9 cellular contexts compared by ENCODE assay signal in genomic region chr11:62879554-62879953, GRCh38. TPM values are rescaled to one million over a fixed set of nuclear protein-coding genes. Genes with fewer than 3 reads are reported as not detected.
DNase-seq lines count a peak whose midpoint lies in the region; ATAC-seq and TF ChIP-seq lines count a peak whose summit lies in the region.
"Had no signal": no experiment of that assay in that cellular context is flagged by ENCODE, and none has a peak within 500 bp of the region (broad histone marks: within the 10 kb centered on the region; RNA-seq: fewer than 3 reads in every experiment).

No MANE protein-coding gene starts in this region.

- H3K18ac ChIP-seq in H9 (ENCODE audit: insufficient read length, low read depth, low read length), result no peak overlapping the region

- no peaks in the 10 kb centered on the region for H3K9me3 ChIP-seq in H9 (ENCODE audit: control insufficient read depth, low read depth, low read length)
- no peaks in the 10 kb centered on the region for H3K9me3 ChIP-seq in gastrocnemius medialis

- CTCF ChIA-PET in activated CD4-positive, alpha-beta memory T cell treated with anti-CD3 and anti-CD28 coated beads, Interleukin-2, amount 10 ng/mL, durations not matched to agents 7 days and 5 days (lab: Charles Lee), result interaction anchor here (0.6 to 4.6 kb wide), 5 partner anchors 16 to 401 kb away, joined by 3 to 44 read pairs (median 15); partner anchors contain the start of gene TMEM179B

- H4K8ac ChIP-seq in H9 (replicated peaks; ENCODE audit: insufficient read length, low read depth, low read length), result no peak overlapping the region

- POLR2A ChIA-PET in activated CD4-positive, alpha-beta memory T cell treated with anti-CD3 and anti-CD28 coated beads, Interleukin-2, amount 10 ng/mL, durations not matched to agents 7 days and 5 days (lab: Charles Lee), result interaction anchor here (1.0 to 11.2 kb wide), 8 partner anchors 15 to 215 kb away, joined by 3 to 234 read pairs (median 10); partner anchors contain the start of genes C11orf98, HNRNPUL2, POLR2G and TTC9C

- H3K27ac Mint-ChIP-seq in H9, result peak overlapping the region; percentile 94 to 100 (median 98); a peak in 6 of 7 replicates
- peak overlapping the region; percentile 100 for H3K27ac Mint-ChIP-seq in activated CD4-positive, alpha-beta memory T cell treated with anti-CD3 and anti-CD28 coated beads, Interleukin-2, amount 10 ng/mL, durations not matched to agents 7 days and 5 days

- no peak overlapping the region for H3T11ph ChIP-seq in H9 (ENCODE audit: low read length)

- H3K4me3 ChIP-seq in foreskin fibroblast (ENCODE audit: low read depth in 1 of 2, low read length in 2 of 2) (peak overlapping the region; percentile 68 to 79), gastrocnemius medialis (peak overlapping the region; percentile 78 to 99 (median 97))

- peaks cover 3 to 23% of the 10 kb centered on the region in 2 donors for H3K36me3 ChIP-seq in gastrocnemius medialis

- H3K4me1 Mint-ChIP-seq in H9, result peaks cover 37 to 49% of the 10 kb centered on the region in 2 experiments
- H3K4me1 Mint-ChIP-seq in activated CD4-positive, alpha-beta memory T cell treated with anti-CD3 and anti-CD28 coated beads, Interleukin-2, amount 10 ng/mL, durations not matched to agents 7 days and 5 days, result peaks cover 41% of the 10 kb centered on the region

- H3K4ac ChIP-seq in H9 (ENCODE audit: low read depth, low read length), result no peak overlapping the region

- in situ Hi-C loops in gastrocnemius medialis (cut with MboI; ENCODE audit: low sequenced_read_pairs in 4 of 4), result loop anchor here in 1 of 4 donors (25.0 kb wide), 1 partner anchor 767 kb away; the partner anchor contains the start of gene INCENP

- H3K9ac ChIP-seq in H9 (ENCODE audit: extremely low read depth, insufficient read length, low read length), result no peak overlapping the region

- no peaks in the 10 kb centered on the region for H4K20me1 ChIP-seq in H9 (ENCODE audit: control insufficient read depth, insufficient read depth, insufficient read length)

- H2BK15ac ChIP-seq in H9 (ENCODE audit: low read depth, low read length), result no peak overlapping the region

- H3K56ac ChIP-seq in H9 (ENCODE audit: insufficient read length, low read depth, low read length), result no peak overlapping the region

- no peaks in the 10 kb centered on the region for H3K27me3 ChIP-seq in H9 (ENCODE audit: insufficient read depth, low read length)
- no peaks in the 10 kb centered on the region for H3K27me3 ChIP-seq in gastrocnemius medialis

- peaks cover 56 to 86% (median 73%) of the 10 kb centered on the region in 3 experiments for H3K36me3 Mint-ChIP-seq in H9 (ENCODE audit: insufficient read depth in 1 of 3, low read depth in 3 of 3)
- H3K36me3 Mint-ChIP-seq in activated CD4-positive, alpha-beta memory T cell treated with anti-CD3 and anti-CD28 coated beads, Interleukin-2, amount 10 ng/mL, durations not matched to agents 7 days and 5 days (ENCODE audit: low read depth), result peaks cover 46% of the 10 kb centered on the region

- peaks cover 5% of the 10 kb centered on the region for H3K27me3 Mint-ChIP-seq in H9 (ENCODE audit: low read depth)
- H3K27me3 Mint-ChIP-seq in activated CD4-positive, alpha-beta memory T cell treated with anti-CD3 and anti-CD28 coated beads, Interleukin-2, amount 10 ng/mL, durations not matched to agents 7 days and 5 days, result no peaks in the 10 kb centered on the region

- peak overlapping the region; percentile 99 to 100 for H3K4me3 Mint-ChIP-seq in H9
- H3K4me3 Mint-ChIP-seq in activated CD4-positive, alpha-beta memory T cell treated with anti-CD3 and anti-CD28 coated beads, Interleukin-2, amount 10 ng/mL, durations not matched to agents 7 days and 5 days, result peak overlapping the region; percentile 99

- no peak overlapping the region for H2BK20ac ChIP-seq in H9 (ENCODE audit: low read depth, low read length, poor library complexity, severe bottlenecking)

- peaks cover 15% of the 10 kb centered on the region for H3K23me2 ChIP-seq in H9 (ENCODE audit: insufficient read length, low read depth, low read length, poor library complexity, severe bottlenecking)

- no peak for TF ChIP-seq POLR2A in gastrocnemius medialis (IDR thresholded peaks at IDR 0.05)

- H2AFZ ChIP-seq in H9 (ENCODE audit: low read length), result no peak overlapping the region

- ATAC-seq in gastrocnemius medialis, result peak in 1 of 2 donors; percentile 18
- no peak for ATAC-seq in left colon
- ATAC-seq in GM21360 (IDR thresholded peaks at IDR 0.05; ENCODE audit: unreplicated experiment), result no peak
- no peak for ATAC-seq in HG03095 (IDR thresholded peaks at IDR 0.05; ENCODE audit: unreplicated experiment)
- no peak for ATAC-seq in HG03442 (IDR thresholded peaks at IDR 0.05; ENCODE audit: unreplicated experiment)

- H3K23ac ChIP-seq in H9 (ENCODE audit: insufficient read length, low read depth, low read length), result no peak overlapping the region

- no CpG with 5 or more reads among the region's 3 CpGs for WGBS in H9 (ENCODE audit: extremely low coverage, insufficient read length, low lambda C conversion rate)

- no peak overlapping the region for H4K5ac ChIP-seq in H9 (ENCODE audit: insufficient read length, low read depth, low read length)

- H3K9me3 Mint-ChIP-seq in H9, result peaks cover 2 to 3% of the 10 kb centered on the region in 2 experiments; a peak in 3 of 5 replicates
- no peaks in the 10 kb centered on the region for H3K9me3 Mint-ChIP-seq in activated CD4-positive, alpha-beta memory T cell treated with anti-CD3 and anti-CD28 coated beads, Interleukin-2, amount 10 ng/mL, durations not matched to agents 7 days and 5 days

- no peak overlapping the region for H2BK12ac ChIP-seq in H9 (ENCODE audit: insufficient read length, low read depth, low read length)

- H3K27ac ChIP-seq in H9 (ENCODE audit: insufficient read length, low read depth, low read length) (peak overlapping the region; percentile 70), gastrocnemius medialis (peak overlapping the region; percentile 96 to 100 (median 98))

- DNase-seq in H9 (peak; percentile 48), foreskin fibroblast (peak in 1 of 2 donors; percentile 57), gastrocnemius medialis (peak; percentile 38 to 66), left colon (no peak)
- DNase-seq in activated CD4-positive, alpha-beta memory T cell treated with anti-CD3 and anti-CD28 coated beads, Interleukin-2, amount 10 ng/mL, durations not matched to agents 7 days and 5 days, result no peak
- DNase-seq: activated CD4-positive, alpha-beta T cell treated with anti-CD3 and anti-CD28 coated beads, Interleukin-2, amount 50 U/mL, for 1 hour had no signal

- H3K79me2 ChIP-seq in H9 (ENCODE audit: insufficient read depth, low read length), result peaks cover 7% of the 10 kb centered on the region; the same call in 1 of the 2 replicates

- H3K4me1 ChIP-seq in H9 (ENCODE audit: insufficient read depth, low read length) (no peaks in the 10 kb centered on the region; the same call in 1 of the 2 replicates), gastrocnemius medialis (peaks cover 36 to 39% of the 10 kb centered on the region in 2 donors)

- no peak overlapping the region for H4K91ac ChIP-seq in H9 (ENCODE audit: insufficient read length, low read depth, low read length)

- H3K79me1 ChIP-seq in H9 (ENCODE audit: insufficient read depth, low read depth, low read length, poor library complexity, severe bottlenecking), result no peaks in the 10 kb centered on the region

- intact Hi-C loops in gastrocnemius medialis (cut with DNase I; ENCODE audit: low total_unique reads), result no loop called here
- intact Hi-C loops in left colon (cut with DNase I, micrococcal nuclease), result no loop called here

- H3K14ac ChIP-seq in H9 (ENCODE audit: insufficient read depth, low read length), result no peak overlapping the region

- H3K4me2 ChIP-seq in H9 (ENCODE audit: insufficient read depth, insufficient read length, low read length), result peak overlapping the region; percentile 41

- no peak for TF ChIP-seq CTCF in H9 (conservative IDR thresholded peaks at IDR 0.05)
- TF ChIP-seq CTCF in foreskin fibroblast (IDR thresholded peaks at IDR 0.05; ENCODE audit: low read depth, low read length), result no peak
- no peak for TF ChIP-seq CTCF in gastrocnemius medialis (IDR thresholded peaks at IDR 0.05 in 4 of 5, conservative IDR thresholded peaks at IDR 0.05 in 1 of 5)

- no peak overlapping the region for H2BK5ac ChIP-seq in H9 (ENCODE audit: insufficient read length, low read length)

- no peak overlapping the region for H2BK120ac ChIP-seq in H9 (ENCODE audit: low read depth, low read length, poor library complexity, severe bottlenecking)

- no peak overlapping the region for H2AK5ac ChIP-seq in H9 (ENCODE audit: insufficient read length, low read length)

RNA-seq across cellular contexts. Expression of gene SLC3A2, which starts 1.1 kb away (rescaled TPM):
- 289 and 290 TPM in 2 replicates for total RNA-seq in H9 (2021)
- total RNA-seq in activated CD4-positive, alpha-beta memory T cell treated with anti-CD3 and anti-CD28 coated beads, Interleukin-2, amount 10 ng/mL, durations not matched to agents 7 days and 5 days, result 100 to 1,000 TPM; 262 to 279 TPM
- 100 to 1,000 TPM; 158 to 278 (median 189) TPM for total RNA-seq in gastrocnemius medialis
- total RNA-seq in left colon, result 100 to 1,000 TPM in 1 of 2 donors, 10 to 100 TPM in 1; 98.8 to 107 TPM

RNA-seq across cellular contexts. Expression of gene WDR74, which starts 40.2 kb away (rescaled TPM):
- total RNA-seq in H9 (2021) (121 and 124 TPM in 2 replicates), gastrocnemius medialis (100 to 1,000 TPM in 1 of 4 donors, 10 to 100 TPM in 3; 66.4 to 133 (median 87.0) TPM), left colon (10 to 100 TPM; 31.3 to 38.9 TPM)
- total RNA-seq in activated CD4-positive, alpha-beta memory T cell treated with anti-CD3 and anti-CD28 coated beads, Interleukin-2, amount 10 ng/mL, durations not matched to agents 7 days and 5 days, result 10 to 100 TPM; 46.1 to 48.4 TPM

RNA-seq across cellular contexts. Expression of gene CHRM1, which starts 41.6 kb away (rescaled TPM):
- not detected in 2 replicates for total RNA-seq in H9 (2021)
- not detected for total RNA-seq in activated CD4-positive, alpha-beta memory T cell treated with anti-CD3 and anti-CD28 coated beads, Interleukin-2, amount 10 ng/mL, durations not matched to agents 7 days and 5 days
- not detected for total RNA-seq in gastrocnemius medialis
- total RNA-seq in left colon, result under 1 TPM; 0.84 to 0.98 TPM

RNA-seq across cellular contexts. Expression of gene TEX54, which starts 46.9 kb away (rescaled TPM):
- total RNA-seq in H9 (2021) (0.53 and 1.2 TPM in 2 replicates), gastrocnemius medialis (not detected), left colon (not detected)
- not detected for total RNA-seq in activated CD4-positive, alpha-beta memory T cell treated with anti-CD3 and anti-CD28 coated beads, Interleukin-2, amount 10 ng/mL, durations not matched to agents 7 days and 5 days

RNA-seq across cellular contexts. Expression of gene STX5, which starts 47.7 kb away (rescaled TPM):
- total RNA-seq in H9 (2021) (33.5 and 34.7 TPM in 2 replicates), gastrocnemius medialis (10 to 100 TPM; 16.2 to 26.0 (median 24.9) TPM), left colon (10 to 100 TPM; 37.7 to 39.6 TPM)
- 10 to 100 TPM; 40.6 to 41.6 TPM for total RNA-seq in activated CD4-positive, alpha-beta memory T cell treated with anti-CD3 and anti-CD28 coated beads, Interleukin-2, amount 10 ng/mL, durations not matched to agents 7 days and 5 days

Comparison
In these comparisons a context has a peak if more than half of its experiments do, and no peak if none do; other contexts are left out.
1. DNase-seq: peak in H9 (single experiment) and gastrocnemius medialis (2 of 2); none in activated CD4-positive, alpha-beta memory T cell treated with anti-CD3 and anti-CD28 coated beads, Interleukin-2, amount 10 ng/mL, durations not matched to agents 7 days and 5 days (single experiment) and left colon (0 of 2).